In the genomic region with DNA sequence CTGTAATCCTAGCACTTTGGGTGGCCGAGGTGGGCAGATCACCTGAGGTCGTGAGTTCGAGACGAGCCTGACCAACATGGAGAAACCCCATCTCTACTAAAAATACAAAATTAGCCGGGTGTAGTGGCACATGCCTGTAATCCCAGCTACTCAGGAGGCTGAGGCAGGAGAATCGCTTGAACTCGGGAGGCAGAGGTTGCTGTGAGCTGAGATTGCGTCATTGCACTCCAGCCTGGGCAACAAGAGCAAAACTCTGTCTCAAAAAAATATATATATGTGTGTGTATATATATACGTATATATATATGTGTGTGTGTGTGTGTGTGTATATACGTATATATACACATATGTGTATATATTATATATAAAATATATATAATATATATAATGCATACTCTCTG, we compare ENCODE assay signal across 8 cellular contexts.
DNase-seq lines count a peak whose midpoint lies in the region; ATAC-seq, FAIRE-seq and TF ChIP-seq lines count a peak whose summit lies in the region.
"Not testable (repeated sequence)": the region's sequence is repeated elsewhere in the genome, so short reads cannot be mapped to it uniquely, and the experiment has no call there.

No MANE protein-coding gene starts in this region.

- H3K9me1 ChIP-seq in K562 (ENCODE audit: control insufficient read depth, insufficient read depth, low read length): not testable (repeated sequence)

- H2AFZ ChIP-seq in K562 (ENCODE audit: low read depth, low read length); HepG2 (ENCODE audit: low read length): not testable (repeated sequence)

- H3K36me3 ChIP-seq in BLaER1 treated with 17β-estradiol and CSF1 and Interleukin-3, amounts not matched to agents 10 nM and 100 nM; SJCRH30; K562 (ENCODE audit: control insufficient read depth, insufficient read depth, low read length); HepG2 (replicated peaks in 1 of 2; ENCODE audit: control insufficient read depth in 1 of 2, insufficient read depth in 2 of 2, low read length in 2 of 2); spleen: not testable (repeated sequence)

- TF ChIP-seq POLR2A in K562 (conservative IDR thresholded peaks at IDR 0.05); HepG2 (IDR thresholded peaks at IDR 0.05; ENCODE audit: insufficient read depth in 1 of 2, low read depth in 2 of 2, low read length in 2 of 2); spleen (IDR thresholded peaks at IDR 0.05): not testable (repeated sequence)

- H3K4me2 ChIP-seq in BLaER1 treated with 17β-estradiol and CSF1 and Interleukin-3, amounts not matched to agents 10 nM and 100 nM: peak overlapping the region in 6 of 11 experiments; percentile 40 to 91 (median 86); a peak in 7 of 22 replicates
- not testable (repeated sequence) for H3K4me2 ChIP-seq in K562 (ENCODE audit: insufficient read depth, low read length); HepG2 (ENCODE audit: low read depth, low read length)

- POLR2A ChIA-PET in K562 (lab: Yijun Ruan, JAX); HepG2 (lab: Yijun Ruan, JAX): not testable (repeated sequence)

- TF ChIP-seq RAD21 in K562 (CRISPR knock-in tag; conservative IDR thresholded peaks at IDR 0.05 in 1 of 2, IDR thresholded peaks at IDR 0.05 in 1 of 2); HepG2 (CRISPR knock-in tag; IDR thresholded peaks at IDR 0.05): not testable (repeated sequence)

- 77% methylated on average over 10 of the region's 10 CpGs for WGBS in K562 (ENCODE audit: insufficient coverage, low coverage, missing lambda C conversion rate)
- 33% methylated on average over 10 of the region's 10 CpGs for WGBS in HepG2 (ENCODE audit: low lambda C conversion rate)
- WGBS in spleen, 5 donors: 87 to 93% (median 92%) methylated on average over 10 of the region's 10 CpGs

- ATAC-seq in K562; HepG2; naive B cell (ENCODE audit: low read depth in 2 of 2); stimulated activated memory B cell treated with anti-CD40 and anti-IgM and Interleukin-4, amounts not matched to agents 10 μg/mL and 1 μg/mL and 100 μg/mL, for 72 hours: not testable (repeated sequence)

- not testable (repeated sequence) for H4K20me1 ChIP-seq in BLaER1 treated with 17β-estradiol and CSF1 and Interleukin-3, amounts not matched to agents 10 nM and 100 nM; K562 (replicated peaks; ENCODE audit: control insufficient read depth, insufficient read depth, low read length); HepG2 (ENCODE audit: insufficient read depth, low read length)

- peak overlapping the region; percentile 42 for H3K27ac Mint-ChIP-seq in dendritic cell treated with granulocyte-macrophage colony-stimulating factor and Interleukin-4, amounts not matched to agents 40 ng/mL and 50 ng/mL, for 4 days
- H3K27ac Mint-ChIP-seq in naive B cell: peak overlapping the region in 4 of 6 donors; percentile 44 to 88 (median 73)
- H3K27ac Mint-ChIP-seq in stimulated activated memory B cell treated with anti-CD40 and anti-IgM and Interleukin-4, amounts not matched to agents 10 μg/mL and 1 μg/mL and 100 μg/mL, for 72 hours: peak overlapping the region; percentile 46

- H3K36me3 Mint-ChIP-seq in dendritic cell treated with granulocyte-macrophage colony-stimulating factor and Interleukin-4, amounts not matched to agents 40 ng/mL and 50 ng/mL, for 4 days (ENCODE audit: low read depth); naive B cell; stimulated activated memory B cell treated with anti-CD40 and anti-IgM and Interleukin-4, amounts not matched to agents 10 μg/mL and 1 μg/mL and 100 μg/mL, for 72 hours: not testable (repeated sequence)

- not testable (repeated sequence) for TF ChIP-seq CTCF in K562 (IDR thresholded peaks at IDR 0.05 in 2 of 3, conservative IDR thresholded peaks at IDR 0.05 in 1 of 3; ENCODE audit: insufficient read depth in 2 of 3, low read depth in 1 of 3, low read length in 3 of 3); HepG2 (CRISPR knock-in tag; IDR thresholded peaks at IDR 0.05); spleen (IDR thresholded peaks at IDR 0.05 in 8 of 11, conservative IDR thresholded peaks at IDR 0.05 in 3 of 11)

- intact Hi-C loops in K562 (cut with micrococcal nuclease); dendritic cell treated with granulocyte-macrophage colony-stimulating factor and Interleukin-4, amounts not matched to agents 40 ng/mL and 50 ng/mL, for 4 days (cut with micrococcal nuclease); HepG2 (cut with micrococcal nuclease; ENCODE audit: unreplicated experiment); spleen (cut with DNase I; ENCODE audit: low total_unique reads): not testable (repeated sequence)

- CTCF ChIA-PET in K562 (lab: Yijun Ruan, JAX; ENCODE audit: low intra/inter-chr PET ratio); HepG2 (lab: Yijun Ruan, JAX; ENCODE audit: low intra/inter-chr PET ratio, low total read pairs): not testable (repeated sequence)

- not testable (repeated sequence) for FAIRE-seq in K562 (lab: Jason Lieb, UNC); HepG2 (lab: Jason Lieb, UNC)

- DNase-seq in SJCRH30; K562 (ENCODE audit: extremely low read depth in 1 of 4, low spot score in 3 of 4); HepG2 (ENCODE audit: low spot score); naive B cell; spleen: not testable (repeated sequence)

- BruUV-seq in K562 (replicated peaks; lab: Mats Ljungman, UMichigan); HepG2 (replicated peaks; lab: Mats Ljungman, UMichigan): not testable (repeated sequence)

- peaks cover 77% of the 10 kb centered on the region for H3K4me1 Mint-ChIP-seq in dendritic cell treated with granulocyte-macrophage colony-stimulating factor and Interleukin-4, amounts not matched to agents 40 ng/mL and 50 ng/mL, for 4 days (ENCODE audit: low read depth)
- H3K4me1 Mint-ChIP-seq in naive B cell: peaks cover 43 to 68% (median 56%) of the 10 kb centered on the region in 3 donors
- H3K4me1 Mint-ChIP-seq in stimulated activated memory B cell treated with anti-CD40 and anti-IgM and Interleukin-4, amounts not matched to agents 10 μg/mL and 1 μg/mL and 100 μg/mL, for 72 hours: peaks cover 48% of the 10 kb centered on the region

- not testable (repeated sequence) for TF ChIP-seq EP300 in K562 (IDR thresholded peaks at IDR 0.05; ENCODE audit: low read length); HepG2 (IDR thresholded peaks at IDR 0.05; ENCODE audit: low read depth in 2 of 2, low read length in 2 of 2); HepG2 (CRISPR knock-in tag; IDR thresholded peaks at IDR 0.05; ENCODE audit: borderline replicate concordance)

- H3K4me3 ChIP-seq in BLaER1 treated with 17β-estradiol and CSF1 and Interleukin-3, amounts not matched to agents 10 nM and 100 nM; SJCRH30; K562; HepG2 (replicated peaks in 1 of 3; ENCODE audit: insufficient read depth in 1 of 3, low read depth in 2 of 3, low read length in 3 of 3); spleen: not testable (repeated sequence)

- in situ Hi-C loops in K562 (cut with MboI); HepG2 (cut with HindIII; ENCODE audit: extremely low pct_ligation_motif_present, low pct_unique_long_range_greater_than_20kb): not testable (repeated sequence)

- not testable (repeated sequence) for H3K27me3 ChIP-seq in BLaER1 treated with 17β-estradiol and CSF1 and Interleukin-3, amounts not matched to agents 10 nM and 100 nM; SJCRH30; K562 (ENCODE audit: control insufficient read depth in 2 of 2, insufficient read depth in 2 of 2, low read length in 2 of 2); HepG2 (ENCODE audit: control insufficient read depth in 1 of 2, insufficient read depth in 2 of 2, low read length in 2 of 2); spleen (replicated peaks in 1 of 7)

- H3K27ac ChIP-seq in BLaER1 treated with 17β-estradiol and CSF1 and Interleukin-3, amounts not matched to agents 10 nM and 100 nM: peak overlapping the region in 8 of 11 experiments; percentile 84 to 93 (median 92); a peak in 11 of 22 replicates
- H3K27ac ChIP-seq in SJCRH30: peak overlapping the region; percentile 51; the same call in 1 of the 2 replicates
- H3K27ac ChIP-seq in K562 (ENCODE audit: extremely low read depth, low read depth, low read length); HepG2 (ENCODE audit: extremely low read length, insufficient read depth, low read length): not testable (repeated sequence)
- H3K27ac ChIP-seq in spleen: peak overlapping the region in 6 of 8 donors; percentile 53 to 67 (median 63)

- H3K27me3 Mint-ChIP-seq in dendritic cell treated with granulocyte-macrophage colony-stimulating factor and Interleukin-4, amounts not matched to agents 40 ng/mL and 50 ng/mL, for 4 days; naive B cell; stimulated activated memory B cell treated with anti-CD40 and anti-IgM and Interleukin-4, amounts not matched to agents 10 μg/mL and 1 μg/mL and 100 μg/mL, for 72 hours: not testable (repeated sequence)

- H3K79me2 ChIP-seq in K562 (ENCODE audit: control insufficient read depth, insufficient read depth, low read length); HepG2 (ENCODE audit: insufficient read depth, low read length): not testable (repeated sequence)

- 0 out of 22 replicates have a peak overlapping the region, but pooled peaks of 1 of the 11 experiments have one; percentile 19 for H3K9ac ChIP-seq in BLaER1 treated with 17β-estradiol and CSF1 and Interleukin-3, amounts not matched to agents 10 nM and 100 nM
- not testable (repeated sequence) for H3K9ac ChIP-seq in K562 (ENCODE audit: insufficient read depth in 1 of 2, low read depth in 2 of 2, low read length in 2 of 2); HepG2 (ENCODE audit: insufficient read depth, low read depth, low read length)

- H3K4me1 ChIP-seq in BLaER1 treated with 17β-estradiol and CSF1 and Interleukin-3, amounts not matched to agents 10 nM and 100 nM: peaks cover 84 to 98% (median 90%) of the 10 kb centered on the region in 10 experiments
- peaks cover 44% of the 10 kb centered on the region for H3K4me1 ChIP-seq in SJCRH30
- H3K4me1 ChIP-seq in K562 (replicated peaks in 1 of 2; ENCODE audit: control insufficient read depth in 2 of 2, insufficient read depth in 2 of 2, low read length in 2 of 2): peaks cover 0 to 27% of the 10 kb centered on the region in 2 experiments; a peak in 4 of 5 replicates
- H3K4me1 ChIP-seq in HepG2 (ENCODE audit: insufficient read depth, low read length): not testable (repeated sequence)
- H3K4me1 ChIP-seq in spleen: peaks cover 17 to 72% (median 40%) of the 10 kb centered on the region in 6 donors

- not testable (repeated sequence) for H3K4me3 Mint-ChIP-seq in dendritic cell treated with granulocyte-macrophage colony-stimulating factor and Interleukin-4, amounts not matched to agents 40 ng/mL and 50 ng/mL, for 4 days; naive B cell; stimulated activated memory B cell treated with anti-CD40 and anti-IgM and Interleukin-4, amounts not matched to agents 10 μg/mL and 1 μg/mL and 100 μg/mL, for 72 hours

- H3K9me3 Mint-ChIP-seq in dendritic cell treated with granulocyte-macrophage colony-stimulating factor and Interleukin-4, amounts not matched to agents 40 ng/mL and 50 ng/mL, for 4 days; naive B cell; stimulated activated memory B cell treated with anti-CD40 and anti-IgM and Interleukin-4, amounts not matched to agents 10 μg/mL and 1 μg/mL and 100 μg/mL, for 72 hours: not testable (repeated sequence)

- peaks cover 0 to 17% (median 8%) of the 10 kb centered on the region in 11 experiments; a peak in 6 of 22 replicates for H3K9me3 ChIP-seq in BLaER1 treated with 17β-estradiol and CSF1 and Interleukin-3, amounts not matched to agents 10 nM and 100 nM (replicated peaks in 1 of 11)
- not testable (repeated sequence) for H3K9me3 ChIP-seq in SJCRH30 (replicated peaks); K562 (replicated peaks; ENCODE audit: control insufficient read depth, insufficient read depth, low read depth, low read length); HepG2 (ENCODE audit: low read length); spleen
